In genomic region chr15:59138243-59138642, GRCh38 we compare ENCODE assay signal across 1 cellular context.
TF ChIP-seq lines count a peak whose summit lies in the region.

No MANE protein-coding gene starts in this region.

TF ChIP-seq in K562, 482 proteins besides CTCF, POLR2A, EP300 and RAD21 (continued from another document and continues in another):
- peak in 1 of 2 experiments; percentile 20; a peak in 1 of 4 replicates for TF ChIP-seq TRIM24 (IDR thresholded peaks at IDR 0.05)
- no peak for TF ChIP-seq ZNF23 (CRISPR knock-in tag; IDR thresholded peaks at IDR 0.05)
- 0 out of 2 replicates have a peak, but pooled peaks have one; percentile 23 for TF ChIP-seq CEBPZ (IDR thresholded peaks at IDR 0.05; ENCODE audit: borderline replicate concordance, low read depth, low read length)
- TF ChIP-seq TCF15 (CRISPR knock-in tag; IDR thresholded peaks at IDR 0.05) = no peak
- no peak for TF ChIP-seq SFPQ (IDR thresholded peaks at IDR 0.05; ENCODE audit: low read depth, low read length)
- TF ChIP-seq ATF7 (IDR thresholded peaks at IDR 0.05) = peak; percentile 69
- TF ChIP-seq RERE (CRISPR knock-in tag; IDR thresholded peaks at IDR 0.05; ENCODE audit: borderline replicate concordance) = no peak
- peak; percentile 60 for TF ChIP-seq JUND (IDR thresholded peaks at IDR 0.05; ENCODE audit: borderline replicate concordance, low read depth, low read length)
- peak; percentile 8; the same call in 1 of the 3 replicates for TF ChIP-seq JUND (tag; IDR thresholded peaks at IDR 0.05; ENCODE audit: borderline replicate concordance, low read depth, low read length)
- peak; percentile 37; the same call in 1 of the 2 replicates for TF ChIP-seq CREB3L1 (IDR thresholded peaks at IDR 0.05; ENCODE audit: borderline replicate concordance, low read depth)
- no peak for TF ChIP-seq NCOA6 (IDR thresholded peaks at IDR 0.05)
- TF ChIP-seq ATF1 (CRISPR knock-in tag; IDR thresholded peaks at IDR 0.05) = no peak
- TF ChIP-seq ATF1 (tag; IDR thresholded peaks at IDR 0.05) = peak; percentile 49; the same call in 1 of the 2 replicates
- peak; percentile 63; the same call in 1 of the 2 replicates for TF ChIP-seq CC2D1A (IDR thresholded peaks at IDR 0.05)
- TF ChIP-seq STAG1 (CRISPR knock-in tag; IDR thresholded peaks at IDR 0.05; ENCODE audit: borderline replicate concordance) = peak; percentile 46; the same call in 1 of the 2 replicates
- no peak for TF ChIP-seq HLTF (IDR thresholded peaks at IDR 0.05)
- TF ChIP-seq ZNF140 (CRISPR knock-in tag; IDR thresholded peaks at IDR 0.05) = no peak
- peak; percentile 66 for TF ChIP-seq HCFC1 (IDR thresholded peaks at IDR 0.05; ENCODE audit: low read depth, low read length)
- no peak for TF ChIP-seq MIER1 (IDR thresholded peaks at IDR 0.05; ENCODE audit: low read depth)
- peak; percentile 28; the same call in 1 of the 2 replicates for TF ChIP-seq NCOR1 (IDR thresholded peaks at IDR 0.05)
- 0 out of 2 replicates have a peak, but pooled peaks have one; percentile 22 for TF ChIP-seq ARID3A (IDR thresholded peaks at IDR 0.05; ENCODE audit: borderline replicate concordance, low read depth, low read length)
- peak; percentile 70; the same call in 1 of the 2 replicates for TF ChIP-seq CTBP1 (IDR thresholded peaks at IDR 0.05; ENCODE audit: borderline replicate concordance)
- no peak for TF ChIP-seq EWSR1 (IDR thresholded peaks at IDR 0.05; ENCODE audit: borderline replicate concordance, low read depth, partially characterized antibody)
- TF ChIP-seq FOXP1 (CRISPR knock-in tag; IDR thresholded peaks at IDR 0.05) = 0 out of 2 replicates have a peak, but pooled peaks have one; percentile 45
- peak; percentile 65; the same call in 1 of the 2 replicates for TF ChIP-seq TFAP4 (CRISPR knock-in tag; IDR thresholded peaks at IDR 0.05; ENCODE audit: borderline replicate concordance)
- TF ChIP-seq ZNF79 (CRISPR knock-in tag; IDR thresholded peaks at IDR 0.05; ENCODE audit: low read depth) = no peak
- TF ChIP-seq MBD2 (IDR thresholded peaks at IDR 0.05; ENCODE audit: borderline replicate concordance, low read depth) = no peak
- peak; percentile 66 for TF ChIP-seq CREM (IDR thresholded peaks at IDR 0.05; ENCODE audit: low read depth)
- peak; percentile 87 for TF ChIP-seq EP400 (IDR thresholded peaks at IDR 0.05)
- no peak for TF ChIP-seq THRB (CRISPR knock-in tag; conservative IDR thresholded peaks at IDR 0.05)
- peak; percentile 37 for TF ChIP-seq HMGN3 (IDR thresholded peaks at IDR 0.05; ENCODE audit: borderline replicate concordance, extremely low read depth, insufficient read length, low read depth, low read length)
- peak; percentile 46; the same call in 1 of the 2 replicates for TF ChIP-seq ZNF384 (IDR thresholded peaks at IDR 0.05; ENCODE audit: low read depth, low read length)
- no peak for TF ChIP-seq PKNOX1 (IDR thresholded peaks at IDR 0.05)
- TF ChIP-seq ZNF589 (CRISPR knock-in tag; IDR thresholded peaks at IDR 0.05; ENCODE audit: low read depth) = no peak
- no peak for TF ChIP-seq HDAC6 (IDR thresholded peaks at IDR 0.05; ENCODE audit: low read depth, low read length)
- 0 out of 2 replicates have a peak, but pooled peaks have one; percentile 22 for TF ChIP-seq SIN3B (IDR thresholded peaks at IDR 0.05; ENCODE audit: low read depth)
